ENCODE assay signal across 24 cellular contexts in the genomic region with DNA sequence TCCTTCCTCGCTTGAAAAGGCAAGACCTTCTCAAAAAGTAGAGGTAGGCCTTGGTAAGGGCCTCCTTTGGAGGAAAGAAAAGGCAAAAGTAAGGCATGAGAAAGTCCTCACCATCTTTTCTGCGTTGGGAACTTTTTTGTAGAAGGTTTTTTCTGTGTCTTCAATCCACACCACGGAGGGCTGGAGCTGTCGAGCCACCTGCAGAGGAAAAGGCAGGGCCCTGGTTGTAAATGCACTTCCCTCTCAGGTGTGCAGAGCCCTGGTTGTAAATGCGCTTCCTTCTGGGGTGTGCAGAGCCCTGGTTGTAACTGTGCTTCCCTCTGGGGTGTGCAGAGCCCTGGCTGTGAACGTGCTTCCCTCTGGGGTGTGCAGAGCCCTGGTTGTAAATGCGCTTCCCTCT.
DNase-seq lines count a peak whose midpoint lies in the region; ATAC-seq, FAIRE-seq and TF ChIP-seq lines count a peak whose summit lies in the region.
"Had no signal": no experiment of that assay in that cellular context is flagged by ENCODE, and none has a peak within 500 bp of the region (broad histone marks: within the 10 kb centered on the region; RNA-seq: fewer than 3 reads in every experiment).

No MANE protein-coding gene starts in this region.

- H3K4me2 ChIP-seq in BLaER1 (peak overlapping the region; percentile 75), H1 (ENCODE audit: insufficient read depth in 1 of 2, low read depth in 2 of 2, low read length in 2 of 2) (no peak overlapping the region), neuronal stem cell (ENCODE audit: insufficient read depth, low read length, poor library complexity, severe bottlenecking) (no peak overlapping the region)
- H3K4me2 ChIP-seq: A549, GM23338 had no signal

- no peak for TF ChIP-seq EP300 in H1 (IDR thresholded peaks at IDR 0.05; ENCODE audit: borderline replicate concordance in 1 of 2, low read depth in 2 of 2, low read length in 2 of 2)

- H2BK12ac ChIP-seq in H1 (ENCODE audit: low read depth, low read length), result no peak overlapping the region
- no peak overlapping the region for H2BK12ac ChIP-seq in neuronal stem cell (ENCODE audit: low read length)

- no peak overlapping the region for H3K56ac ChIP-seq in H1 (replicated peaks; ENCODE audit: insufficient read length, low read depth, low read length)

- no peak overlapping the region for H2BK20ac ChIP-seq in H1 (ENCODE audit: low read length)

- no peaks in the 10 kb centered on the region for H3K36me3 ChIP-seq in BLaER1
- no peaks in the 10 kb centered on the region for H3K36me3 ChIP-seq in NT2/D1 (ENCODE audit: insufficient read depth, insufficient read length, low read length)
- no peaks in the 10 kb centered on the region for H3K36me3 ChIP-seq in H1 (ENCODE audit: control insufficient read depth in 2 of 4, insufficient read depth in 4 of 4, low read length in 3 of 4)
- H3K36me3 ChIP-seq in neuronal stem cell (replicated peaks in 1 of 2; ENCODE audit: control insufficient read depth in 2 of 2, insufficient read depth in 2 of 2, low read length in 2 of 2), result peaks cover 0 to 2% of the 10 kb centered on the region in 2 donors

- H3K27ac Mint-ChIP-seq in MCF 10A (ENCODE audit: low read depth, unreplicated experiment), result no peak overlapping the region
- H3K27ac Mint-ChIP-seq: CD4-positive, CD25-positive, alpha-beta regulatory T cell; CD8-positive, alpha-beta memory T cell; GM23338; IgD-negative memory B cell had no signal

- H2AK5ac ChIP-seq in H1 (ENCODE audit: low read depth, low read length) (no peak overlapping the region), neuronal stem cell (ENCODE audit: low read depth, low read length) (no peak overlapping the region)

- BruUV-seq in MCF 10A (replicated peaks; lab: Mats Ljungman, UMichigan), result no TSS peak

- H3K36me3 Mint-ChIP-seq in MCF 10A (ENCODE audit: insufficient read depth, unreplicated experiment), result peaks cover 4% of the 10 kb centered on the region
- H3K36me3 Mint-ChIP-seq: CD4-positive, CD25-positive, alpha-beta regulatory T cell; CD8-positive, alpha-beta memory T cell had no signal

- no peak overlapping the region for H4K5ac ChIP-seq in H1 (ENCODE audit: insufficient read length, low read depth, low read length)

- H3K27me3 ChIP-seq in BLaER1 (no peaks in the 10 kb centered on the region), NT2/D1 (ENCODE audit: insufficient read depth, insufficient read length) (no peaks in the 10 kb centered on the region), H1 (replicated peaks in 1 of 4; ENCODE audit: control insufficient read depth in 3 of 4, extremely low read depth in 1 of 4, insufficient read depth in 3 of 4, low read length in 3 of 4) (no peaks in the 10 kb centered on the region), neuronal stem cell (ENCODE audit: control insufficient read depth in 3 of 3, insufficient read depth in 3 of 3, low read depth in 1 of 3, low read length in 3 of 3) (no peaks in the 10 kb centered on the region)

- WGBS in H1 (ENCODE audit: extremely low coverage in 1 of 2, insufficient coverage in 1 of 2, insufficient read length in 1 of 2, insufficient replicate concordance in 2 of 2, low coverage in 1 of 2, low lambda C conversion rate in 2 of 2, missing lambda C conversion rate in 1 of 2), 2 experiments, result 63% methylated on average over 7 of the region's 7 CpGs; no CpG with 5 or more reads in 1 of the 2 experiments
- WGBS in neuronal stem cell (ENCODE audit: extremely low coverage in 2 of 2, insufficient read length in 2 of 2, insufficient replicate concordance in 1 of 2), 2 donors, result no CpG with 5 or more reads among the region's 7 CpGs

- FAIRE-seq in H1 (lab: Jason Lieb, UNC), result peak; percentile 7
- FAIRE-seq: A549, GM12878, HTR-8/SVneo had no signal

- H3K4me1 ChIP-seq in BLaER1 (peaks cover 46% of the 10 kb centered on the region), NT2/D1 (ENCODE audit: insufficient read depth, insufficient read length) (peaks cover 4% of the 10 kb centered on the region), H1 (replicated peaks in 1 of 4; ENCODE audit: control insufficient read depth in 3 of 4, insufficient read depth in 4 of 4, low read length in 3 of 4) (peaks cover 0 to 8% (median 5%) of the 10 kb centered on the region in 4 experiments; a peak in 3 of 7 replicates), neuronal stem cell (ENCODE audit: control insufficient read depth in 2 of 2, insufficient read depth in 1 of 2, low read depth in 1 of 2, low read length in 2 of 2) (peaks cover 16 to 23% of the 10 kb centered on the region in 2 donors)
- H3K4me1 ChIP-seq: A549 had no signal

- H3K27me3 Mint-ChIP-seq in MCF 10A (ENCODE audit: insufficient read depth, unreplicated experiment), result peaks cover 36% of the 10 kb centered on the region

- ATAC-seq in GM21447 (IDR thresholded peaks at IDR 0.05; ENCODE audit: unreplicated experiment) (no peak), Right ventricle myocardium superior (ENCODE audit: poor library complexity) (no peak)
- ATAC-seq: A549, GM12878, GM23338 had no signal

- H3K9ac ChIP-seq in BLaER1 (no peak overlapping the region), NT2/D1 (ENCODE audit: insufficient read length, low read depth) (peak overlapping the region; percentile 9), H1 (replicated peaks in 1 of 4; ENCODE audit: extremely low read depth in 1 of 4, low read depth in 3 of 4, low read length in 3 of 4) (no peak overlapping the region), neuronal stem cell (ENCODE audit: low read depth, low read length, poor library complexity) (no peak overlapping the region)

- H3K4me1 Mint-ChIP-seq in MCF 10A (ENCODE audit: insufficient read depth, unreplicated experiment), result no peaks in the 10 kb centered on the region
- H3K4me1 Mint-ChIP-seq: CD8-positive, alpha-beta memory T cell had no signal

- CTCF ChIA-PET in H1 (lab: Charles Lee; ENCODE audit: partially characterized antibody), result interaction anchor here (0.6 to 2.6 kb wide), 2 partner anchors 11 to 99 kb away, joined by 3 to 19 read pairs; no protein-coding TSS in a partner anchor
- CTCF ChIA-PET in MCF 10A (lab: Yijun Ruan, JAX), result interaction anchor here (0.6 to 0.9 kb wide), 3 partner anchors 48 to 432 kb away, joined by 3 to 5 read pairs (median 5); no protein-coding TSS in a partner anchor

- TF ChIP-seq POLR2A in H1 (IDR thresholded peaks at IDR 0.05; ENCODE audit: control extremely low read depth in 1 of 2, low read depth in 2 of 2, low read length in 2 of 2), result no peak

- H3K27ac ChIP-seq in BLaER1 (no peak overlapping the region), H1 (ENCODE audit: low read depth, low read length) (no peak overlapping the region), neuronal stem cell (replicated peaks; ENCODE audit: low read length) (no peak overlapping the region)
- H3K27ac ChIP-seq: 22Rv1, A549 had no signal

- H2BK120ac ChIP-seq in H1 (replicated peaks; ENCODE audit: low read depth, low read length) (no peak overlapping the region), neuronal stem cell (ENCODE audit: low read depth, low read length) (no peak overlapping the region)

- DNase-seq in NT2/D1 (ENCODE audit: low read depth, low spot score), result no peak
- DNase-seq in H1 (ENCODE audit: low read depth in 1 of 2, low spot score in 2 of 2), result no peak
- DNase-seq in neuronal stem cell (ENCODE audit: low spot score), result no peak
- DNase-seq in MCF 10A (ENCODE audit: unreplicated experiment), result no peak
- DNase-seq in GM19240 (ENCODE audit: insufficient read length, low spot score), result no peak
- DNase-seq in Right ventricle myocardium superior, result no peak
- DNase-seq: AML-193; C1 segment of cervical spinal cord; CD4-positive, CD25-positive, alpha-beta regulatory T cell; CD8-positive, alpha-beta memory T cell; COR-L47; DMS 273 treated with DMSO at 0.1 percent for 48 hours; DMS53; DND-41; EL; H7 had no signal

- no peak overlapping the region for H3K4ac ChIP-seq in H1 (replicated peaks; ENCODE audit: insufficient read length, low read depth, low read length)
- H3K4ac ChIP-seq in neuronal stem cell (ENCODE audit: low read length), result no peak overlapping the region

- H4K8ac ChIP-seq in H1 (ENCODE audit: extremely low read depth, insufficient read depth, low read length) (no peak overlapping the region), neuronal stem cell (ENCODE audit: low read depth, low read length) (no peak overlapping the region)

- TF ChIP-seq RAD21 in H1 (IDR thresholded peaks at IDR 0.05 in 1 of 2, conservative IDR thresholded peaks at IDR 0.05 in 1 of 2; ENCODE audit: low read depth in 2 of 2, low read length in 2 of 2), result no peak

- POLR2A ChIA-PET in H1 (lab: Charles Lee; ENCODE audit: partially characterized antibody), result no interaction called here
- POLR2A ChIA-PET in MCF 10A (lab: Yijun Ruan, JAX), result no interaction called here

- no peak overlapping the region for H3K14ac ChIP-seq in H1 (ENCODE audit: insufficient read length)
- H3K14ac ChIP-seq in neuronal stem cell (ENCODE audit: low read length), result no peak overlapping the region

- H3K23me2 ChIP-seq in H1 (ENCODE audit: low read depth, low read length), result no peaks in the 10 kb centered on the region

- H3K79me1 ChIP-seq in H1 (ENCODE audit: low read depth, low read length) (no peaks in the 10 kb centered on the region), neuronal stem cell (ENCODE audit: low read depth, low read length) (no peaks in the 10 kb centered on the region)

- intact Hi-C loops in MCF 10A (cut with micrococcal nuclease), result loop anchor here (5.0 kb wide), 1 partner anchor 577 kb away; no protein-coding TSS in a partner anchor
- intact Hi-C loops in Right ventricle myocardium superior (cut with DNase I), result no loop called here

- 0 out of 2 replicates have a peak, but pooled peaks cover 5% of the 10 kb centered on the region for H3K9me3 ChIP-seq in BLaER1
- peaks cover 13% of the 10 kb centered on the region for H3K9me3 ChIP-seq in NT2/D1 (ENCODE audit: insufficient read depth, low read length)
- H3K9me3 ChIP-seq in H1 (ENCODE audit: insufficient read depth in 2 of 2, low read depth in 1 of 2, low read length in 1 of 2), result peaks cover 0 to 3% of the 10 kb centered on the region in 2 experiments; a peak in 2 of 4 replicates
- peaks cover 3 to 12% of the 10 kb centered on the region in 2 donors for H3K9me3 ChIP-seq in neuronal stem cell (replicated peaks in 1 of 2; ENCODE audit: control insufficient read depth in 2 of 2, insufficient read depth in 1 of 2, low read depth in 1 of 2, low read length in 2 of 2)
- H3K9me3 ChIP-seq: A549 had no signal

- no peaks in the 10 kb centered on the region for H3K79me2 ChIP-seq in H1 (ENCODE audit: control insufficient read depth in 1 of 2, insufficient read depth in 2 of 2, low read length in 2 of 2)

- H2AFZ ChIP-seq in H1 (ENCODE audit: low read length), result no peak overlapping the region
- peak overlapping the region; percentile 43 for H2AFZ ChIP-seq in neuronal stem cell (ENCODE audit: low read length)
- H2AFZ ChIP-seq: GM23338 had no signal

- TF ChIP-seq CTCF in H1 (IDR thresholded peaks at IDR 0.05; ENCODE audit: control extremely low read depth in 1 of 3, insufficient read depth in 1 of 3, low read depth in 1 of 3, low read length in 3 of 3) (no peak), MCF 10A (IDR thresholded peaks at IDR 0.05; ENCODE audit: unreplicated experiment) (no peak)

- H4K20me1 ChIP-seq in BLaER1, result no peaks in the 10 kb centered on the region
- H4K20me1 ChIP-seq in H1 (replicated peaks in 1 of 2; ENCODE audit: control insufficient read depth in 1 of 2, insufficient read depth in 2 of 2, low read length in 2 of 2), result no peaks in the 10 kb centered on the region

- H2BK15ac ChIP-seq in H1 (ENCODE audit: low read length), result no peak overlapping the region
- H2BK15ac ChIP-seq in neuronal stem cell (ENCODE audit: low read length), result no peak overlapping the region

- no peak overlapping the region for H3K4me3 Mint-ChIP-seq in MCF 10A (ENCODE audit: unreplicated experiment)
- H3K4me3 Mint-ChIP-seq: CD4-positive, CD25-positive, alpha-beta regulatory T cell; CD8-positive, alpha-beta memory T cell; GM23338; IgD-negative memory B cell had no signal

- H3K18ac ChIP-seq in H1 (ENCODE audit: extremely low read depth, low read length) (no peak overlapping the region), neuronal stem cell (ENCODE audit: low read length) (no peak overlapping the region)

- H4K91ac ChIP-seq in H1 (replicated peaks; ENCODE audit: insufficient read length, low read length) (no peak overlapping the region), neuronal stem cell (ENCODE audit: low read depth, low read length, poor library complexity) (no peak overlapping the region)

- H2BK5ac ChIP-seq in H1 (ENCODE audit: low read depth, low read length), result no peak overlapping the region
- no peak overlapping the region for H2BK5ac ChIP-seq in neuronal stem cell (ENCODE audit: low read length)

- H3K23ac ChIP-seq in H1 (ENCODE audit: insufficient read length) (no peak overlapping the region), neuronal stem cell (ENCODE audit: low read depth, low read length, poor library complexity) (no peak overlapping the region)

- H3K4me3 ChIP-seq in BLaER1, result no peak overlapping the region
- H3K4me3 ChIP-seq in NT2/D1 (ENCODE audit: insufficient read length, low read depth), result no peak overlapping the region
- no peak overlapping the region for H3K4me3 ChIP-seq in H1 (ENCODE audit: extremely low read depth in 1 of 4, insufficient read depth in 2 of 4, low read depth in 3 of 4, low read length in 4 of 4)
- no peak overlapping the region for H3K4me3 ChIP-seq in neuronal stem cell (ENCODE audit: low read length in 2 of 2)
- H3K4me3 ChIP-seq: A549, GM12878, GM23338 had no signal

- no peaks in the 10 kb centered on the region for H3K9me3 Mint-ChIP-seq in MCF 10A (ENCODE audit: unreplicated experiment)
- H3K9me3 Mint-ChIP-seq: CD4-positive, CD25-positive, alpha-beta regulatory T cell; CD8-positive, alpha-beta memory T cell; IgD-negative memory B cell had no signal
